Comparison of ENCODE assay signal across 8 cellular contexts in genomic region chr11:3840870-3841425, GRCh38. TPM values are rescaled to one million over a fixed set of nuclear protein-coding genes. Genes with fewer than 3 reads are reported as not detected.
DNase-seq lines count a peak whose midpoint lies in the region; ATAC-seq, FAIRE-seq and TF ChIP-seq lines count a peak whose summit lies in the region.

RHOG (minus strand) TSS chr11:3840959; CDS start chr11:3828138, 12,821 bp downstream.

- ATAC-seq in GM19397 (IDR thresholded peaks at IDR 0.05; ENCODE audit: unreplicated experiment) (peak; percentile 46), HG03469 (IDR thresholded peaks at IDR 0.05; ENCODE audit: unreplicated experiment) (peak; percentile 10), Panc1 (peak; percentile 88), pancreas (peak; percentile 82 to 90 (median 88))

- POLR2A ChIA-PET in Panc1 (lab: Charles Lee): interaction anchor here (0.5 to 0.9 kb wide), 4 partner anchors 9 to 63 kb away, joined by 3 to 6 read pairs (median 5); no protein-coding TSS in a partner anchor

- FAIRE-seq in pancreas (lab: Jason Lieb, UNC): no peak

- H3K27me3 ChIP-seq in Panc1 (ENCODE audit: control insufficient read depth, insufficient read depth, low read length) (no peaks in the 10 kb centered on the region), adipocyte (replicated peaks; ENCODE audit: control insufficient read depth, insufficient read depth, low read length) (no peaks in the 10 kb centered on the region), cardiac muscle cell (no peaks in the 10 kb centered on the region), pancreas (no peaks in the 10 kb centered on the region)

- DNase-seq in DMS53 (lab: John Stamatoyannopoulos, UW) (peak; percentile 91), Panc1 (ENCODE audit: low read depth, low spot score) (no peak), adipocyte (ENCODE audit: low read depth) (peak; percentile 88), cardiac muscle cell (ENCODE audit: low read depth in 1 of 2, low spot score in 1 of 2) (peak; percentile 81 to 89), pancreas (peak; percentile 71 to 89 (median 82)), NCI-H1694 treated with DMSO at 0.1 percent for 48 hours (lab: John Stamatoyannopoulos, UW) (no peak)

- no TSS peak for BruUV-seq in Panc1 (replicated peaks; lab: Mats Ljungman, UMichigan)

- peak within 1 kb of the TSS; percentile 91 for H3K9ac ChIP-seq in adipocyte (ENCODE audit: low read length)

- CTCF ChIA-PET in Panc1 (lab: Charles Lee): interaction anchor here (0.6 to 2.7 kb wide), 17 partner anchors 8 to 233 kb away, joined by 3 to 33 read pairs (median 4); partner anchors contain the start of gene STIM1

- intact Hi-C loops in Panc1 (cut with micrococcal nuclease; ENCODE audit: unreplicated experiment) (no loop called here), pancreas (cut with DNase I) (no loop called here)

- TF ChIP-seq CTCF in Panc1 (IDR thresholded peaks at IDR 0.05) (no peak), cardiac muscle cell (IDR thresholded peaks at IDR 0.05; ENCODE audit: low read depth, low read length) (no peak), pancreas (IDR thresholded peaks at IDR 0.05) (no peak)

- H3K4me3 ChIP-seq in Panc1 (ENCODE audit: low read depth in 2 of 2, low read length in 2 of 2): peak within 1 kb of the TSS; percentile 62 to 67
- H3K4me3 ChIP-seq in adipocyte (ENCODE audit: low read length): peak within 1 kb of the TSS; percentile 88
- peak within 1 kb of the TSS; percentile 91 for H3K4me3 ChIP-seq in cardiac muscle cell
- peak within 1 kb of the TSS; percentile 73 to 87 (median 82) for H3K4me3 ChIP-seq in pancreas

- peak within 1 kb of the TSS; percentile 89 for H3K27ac ChIP-seq in Panc1 (ENCODE audit: low read length)
- H3K27ac ChIP-seq in cardiac muscle cell: peak within 1 kb of the TSS; percentile 75
- peak within 1 kb of the TSS; percentile 89 to 93 (median 92) for H3K27ac ChIP-seq in pancreas

- no peaks in the 10 kb centered on the region for H3K36me3 ChIP-seq in Panc1 (ENCODE audit: control insufficient read depth, insufficient read depth, low read length)
- H3K36me3 ChIP-seq in adipocyte (ENCODE audit: control insufficient read depth, insufficient read depth, low read length, severe bottlenecking): no peaks in the 10 kb centered on the region
- H3K36me3 ChIP-seq in cardiac muscle cell: no peaks in the 10 kb centered on the region
- H3K36me3 ChIP-seq in pancreas: no peaks in the 10 kb centered on the region

- peaks cover 36% of the 10 kb centered on the region for H3K4me1 ChIP-seq in Panc1 (ENCODE audit: control insufficient read depth, insufficient read depth, low read length)
- peaks cover 34% of the 10 kb centered on the region for H3K4me1 ChIP-seq in adipocyte (ENCODE audit: control insufficient read depth, insufficient read depth, low read length)
- H3K4me1 ChIP-seq in cardiac muscle cell (ENCODE audit: low read depth): peaks cover 4% of the 10 kb centered on the region
- peaks cover 0 to 8% (median 4%) of the 10 kb centered on the region in 3 donors for H3K4me1 ChIP-seq in pancreas

- in situ Hi-C loops in Panc1 (cut with HindIII; ENCODE audit: low pct_unique_long_range_greater_than_20kb, low sequenced_read_pairs): no loop called here

- H3K9me3 ChIP-seq in Panc1 (ENCODE audit: control insufficient read depth, insufficient read depth, low read depth, low read length): no peaks in the 10 kb centered on the region
- H3K9me3 ChIP-seq in adipocyte (ENCODE audit: control insufficient read depth, low read length): no peaks in the 10 kb centered on the region
- no peaks in the 10 kb centered on the region for H3K9me3 ChIP-seq in cardiac muscle cell (ENCODE audit: low read depth)
- H3K9me3 ChIP-seq in pancreas: no peaks in the 10 kb centered on the region

- WGBS in pancreas, 2 donors: 0 to 1% methylated on average over 13 to 29 of the region's 42 CpGs

RNA-seq across cellular contexts. Expression of gene RHOG, which starts in this region (rescaled TPM):
- total RNA-seq in Panc1 (2021; ENCODE audit: unreplicated experiment): 156 TPM
- polyA plus RNA-seq in Panc1 (2012; ENCODE audit: insufficient read length): 219 TPM
- 31.4 and 39.1 TPM in 2 replicates for total RNA-seq in cardiac muscle cell
- polyA plus RNA-seq in cardiac muscle cell: 29.2 and 30.1 TPM in 2 replicates
- total RNA-seq in pancreas: 10 to 100 TPM in 5 of 6 donors, 1 to 10 TPM in 1; 9.0 to 27.5 (median 14.0) TPM
- polyA plus RNA-seq in pancreas: 10 to 100 TPM; 13.6 to 18.5 TPM

Comparison
In these comparisons a context has a peak if more than half of its experiments do, and no peak if none do; other contexts are left out.
1. DNase-seq: peak in DMS53 (single experiment), adipocyte (single experiment), cardiac muscle cell (2 of 2) and pancreas (6 of 6); none in Panc1 (single experiment) and NCI-H1694 treated with DMSO at 0.1 percent for 48 hours (single experiment).
2. ATAC-seq: peak in every context shown above with its lines; median percentile 88 in Panc1; 88 in pancreas; 46 in GM19397; 10 in HG03469.
3. Peak in every context shown above with its lines, with median percentiles within 50 percentile points of each other: H3K27ac ChIP-seq and H3K4me3 ChIP-seq.